ENCODE assay signal across 26 cellular contexts in genomic region chr7:41481353-41481752, GRCh38.
"Had no signal": no experiment of that assay in that cellular context is flagged by ENCODE, and none has a peak within 500 bp of the region (broad histone marks: within the 10 kb centered on the region; RNA-seq: fewer than 3 reads in every experiment).

No MANE protein-coding gene starts in this region.

- ATAC-seq: activated CD4-positive, CD25-positive, alpha-beta regulatory T cell treated with anti-CD3 and anti-CD28 coated beads, Interleukin-2, amount 50 U/mL, for 24 hours; left lung; lower lobe of right lung; natural killer cell treated with Interleukin-12 subunit alpha and Interleukin-12 subunit beta and Interleukin-15 and Interleukin-18, amount 100 ng/mL, for 72 hours; right cardiac atrium; T-helper 17 cell had no signal

- H3K9me3 ChIP-seq: lower lobe of right lung had no signal

- H3K36me3 ChIP-seq: breast epithelium, esophagus squamous epithelium, left lung, lower lobe of right lung, spleen, suprapubic skin, tibial artery, WERI-Rb-1 had no signal

- H3K4me1 ChIP-seq: breast epithelium, esophagus squamous epithelium, left lung, lower lobe of right lung, suprapubic skin had no signal

- H3K27me3 ChIP-seq: breast epithelium, esophagus squamous epithelium, left lung, spleen, suprapubic skin, tibial artery had no signal

- H3K27ac ChIP-seq: breast epithelium, epithelial cell of prostate, esophagus squamous epithelium, left lung, lower lobe of right lung, spleen, suprapubic skin, tibial artery, WERI-Rb-1 had no signal

- DNase-seq: activated CD4-positive, alpha-beta T cell treated with anti-CD3 and anti-CD28 coated beads for 48 hours; activated CD4-positive, alpha-beta T cell treated with anti-CD3 and anti-CD28 coated beads, Interleukin-2, amount 50 U/mL, for 48 hours; activated CD8-positive, alpha-beta memory T cell treated with anti-CD3 and anti-CD28 coated beads for 24 hours; activated gamma-delta T cell; activated naive CD4-positive, alpha-beta T cell treated with anti-CD3 and anti-CD28 coated beads, Interleukin-2, amount 10 ng/mL, durations not matched to agents 7 days and 5 days; activated naive CD8-positive, alpha-beta T cell treated with anti-CD3 and anti-CD28 coated beads, Interleukin-2, amount 10 ng/mL, durations not matched to agents 7 days and 5 days; amygdala; central memory CD4-positive, alpha-beta T cell; effector CD8-positive, alpha-beta T cell; esophagus squamous epithelium; left lung; lower lobe of right lung; mesenchymal stem cell; posterior cingulate gyrus; right cardiac atrium; spleen; stimulated activated naive CD4-positive, alpha-beta T cell; T-helper 17 cell; T1000; tibial artery; WERI-Rb-1 had no signal

- H3K4me3 ChIP-seq: breast epithelium, esophagus squamous epithelium, left lung, lower lobe of right lung, spleen, suprapubic skin, tibial artery had no signal
